Comparison of ENCODE assay signal across 15 cellular contexts in the genomic region with DNA sequence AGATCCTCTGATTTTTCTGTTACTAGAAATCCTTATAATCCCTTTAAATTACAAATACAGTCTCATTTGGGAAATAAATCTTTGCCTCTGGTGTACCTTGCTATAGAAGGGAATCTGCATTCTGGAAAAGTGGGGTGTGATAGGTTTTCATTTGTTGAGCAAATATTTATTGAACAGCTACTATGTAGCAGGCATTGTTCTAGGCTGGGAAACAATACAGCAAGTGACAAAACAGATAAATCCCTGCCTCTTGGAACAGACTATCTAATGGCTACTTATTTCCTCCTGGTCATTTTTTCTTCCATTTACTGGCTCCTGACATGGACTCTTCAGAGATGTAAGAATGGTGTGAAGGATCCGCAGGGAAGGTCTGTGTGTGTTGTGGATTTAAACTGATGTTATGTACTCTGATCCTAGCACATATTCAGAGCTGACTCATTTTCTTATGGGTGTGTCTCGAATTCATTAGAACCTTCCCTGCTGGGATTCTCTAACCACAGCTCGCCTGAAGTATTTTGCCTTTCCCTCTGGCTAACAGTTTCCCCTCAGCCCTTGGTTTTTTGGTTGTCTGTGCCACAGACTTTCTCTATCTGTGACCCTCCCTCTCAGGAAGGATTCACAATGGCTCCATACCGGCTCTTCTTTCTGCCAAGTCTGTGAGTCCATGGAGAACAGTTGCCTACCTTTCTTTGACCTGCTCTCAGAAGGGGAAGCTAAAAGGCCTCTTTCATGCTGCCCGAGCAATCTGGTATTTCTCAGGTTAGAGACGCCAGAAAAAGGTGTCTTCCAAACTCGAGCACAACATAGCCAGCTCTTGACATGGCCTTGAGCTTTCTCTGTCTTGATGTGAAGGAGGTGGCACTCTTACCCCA. TPM values are rescaled to one million over a fixed set of nuclear protein-coding genes. Genes with fewer than 3 reads are reported as not detected.
DNase-seq lines count a peak whose midpoint lies in the region; ATAC-seq and TF ChIP-seq lines count a peak whose summit lies in the region.
"Had no signal": no experiment of that assay in that cellular context is flagged by ENCODE, and none has a peak within 500 bp of the region (broad histone marks: within the 10 kb centered on the region; RNA-seq: fewer than 3 reads in every experiment).

No MANE protein-coding gene starts in this region.

- DNase-seq in GM23338 (ENCODE audit: low spot score): peak; percentile 23
- DNase-seq in NT2/D1 (ENCODE audit: low read depth, low spot score): peak; percentile 40
- peak; percentile 43 for DNase-seq in epithelial cell of proximal tubule (ENCODE audit: low read depth)
- DNase-seq in retinal pigment epithelial cell (ENCODE audit: low read depth): peak; percentile 19
- no peak for DNase-seq in activated CD4-positive, alpha-beta T cell treated with anti-CD3 and anti-CD28 coated beads for 1 hour
- no peak for DNase-seq in CD4-positive, alpha-beta T cell
- DNase-seq: activated CD4-positive, alpha-beta T cell treated with anti-CD3 and anti-CD28 coated beads, Interleukin-2, amount 50 U/mL, for 1 hour; adrenal gland; heart right ventricle; naive thymus-derived CD4-positive, alpha-beta T cell; NCI-H1417 treated with DMSO at 0.1 percent for 48 hours; RPMI8226; stimulated activated CD4-positive, alpha-beta T cell treated with anti-CD3 and anti-CD28 coated beads, Interleukin-4, amount 100 ng/mL, for 24 hours had no signal

- peak overlapping the region; percentile 22; the same call in 1 of the 2 replicates for H3K27ac Mint-ChIP-seq in GM23338
- no peak overlapping the region for H3K27ac Mint-ChIP-seq in CD4-positive, alpha-beta T cell
- H3K27ac Mint-ChIP-seq: naive thymus-derived CD4-positive, alpha-beta T cell had no signal

- no peaks in the 10 kb centered on the region for H3K9me2 ChIP-seq in GM23338 (ENCODE audit: insufficient read depth)

- no peaks in the 10 kb centered on the region for H3K9me3 Mint-ChIP-seq in GM23338
- H3K9me3 Mint-ChIP-seq in CD4-positive, alpha-beta T cell: no peaks in the 10 kb centered on the region

- no peak overlapping the region for H3K4me3 ChIP-seq in GM23338
- no peak overlapping the region for H3K4me3 ChIP-seq in NT2/D1 (ENCODE audit: insufficient read length, low read depth)
- no peak overlapping the region for H3K4me3 ChIP-seq in epithelial cell of proximal tubule (ENCODE audit: low read depth, low read length)
- H3K4me3 ChIP-seq in retinal pigment epithelial cell (ENCODE audit: low read length): no peak overlapping the region
- H3K4me3 ChIP-seq: adrenal gland, heart right ventricle, thoracic aorta had no signal

- peaks cover 13% of the 10 kb centered on the region for H3K4me1 ChIP-seq in GM23338 (ENCODE audit: insufficient read depth)
- no peaks in the 10 kb centered on the region for H3K4me1 ChIP-seq in NT2/D1 (ENCODE audit: insufficient read depth, insufficient read length)
- H3K4me1 ChIP-seq: adrenal gland, heart right ventricle had no signal

- POLR2A ChIA-PET in CD4-positive, alpha-beta T cell (lab: Charles Lee): no interaction called here

- H3K4me1 Mint-ChIP-seq in GM23338: peaks cover 10% of the 10 kb centered on the region
- H3K4me1 Mint-ChIP-seq in CD4-positive, alpha-beta T cell (ENCODE audit: low read depth): no peaks in the 10 kb centered on the region
- H3K4me1 Mint-ChIP-seq: naive thymus-derived CD4-positive, alpha-beta T cell had no signal

- ATAC-seq in GM23338 (no peak), GM18873 (IDR thresholded peaks at IDR 0.05; ENCODE audit: low FRiP score, unreplicated experiment) (no peak)
- ATAC-seq in CD4-positive, alpha-beta T cell (ENCODE audit: poor library complexity): no peak
- ATAC-seq: naive thymus-derived CD4-positive, alpha-beta T cell had no signal

- H4K20me1 ChIP-seq in GM23338 (replicated peaks; ENCODE audit: insufficient read depth): no peaks in the 10 kb centered on the region

- H3K27me3 ChIP-seq in GM23338 (ENCODE audit: insufficient read depth): no peaks in the 10 kb centered on the region
- H3K27me3 ChIP-seq in NT2/D1 (ENCODE audit: insufficient read depth, insufficient read length): no peaks in the 10 kb centered on the region
- no peaks in the 10 kb centered on the region for H3K27me3 ChIP-seq in CD4-positive, alpha-beta T cell (ENCODE audit: control insufficient read depth, insufficient read depth, low read length)
- H3K27me3 ChIP-seq: adrenal gland, heart right ventricle had no signal

- H3K27ac ChIP-seq in GM23338 (ENCODE audit: low read depth): 0 out of 2 replicates have a peak overlapping the region, but pooled peaks have one; percentile 30
- no peak overlapping the region for H3K27ac ChIP-seq in CD4-positive, alpha-beta T cell (ENCODE audit: low read depth, low read length)
- H3K27ac ChIP-seq: adrenal gland, heart right ventricle, thoracic aorta had no signal

- no peak overlapping the region for H3K4me2 ChIP-seq in GM23338

- no peak for TF ChIP-seq CTCF in GM23338 (conservative IDR thresholded peaks at IDR 0.05; ENCODE audit: low read depth in 2 of 2)
- TF ChIP-seq CTCF in epithelial cell of proximal tubule (conservative IDR thresholded peaks at IDR 0.05; ENCODE audit: low read depth, low read length): no peak
- TF ChIP-seq CTCF in retinal pigment epithelial cell (conservative IDR thresholded peaks at IDR 0.05; ENCODE audit: low read depth, low read length): no peak
- no peak for TF ChIP-seq CTCF in CD4-positive, alpha-beta T cell (IDR thresholded peaks at IDR 0.05)

- intact Hi-C loops in CD4-positive, alpha-beta T cell (cut with DNase I, micrococcal nuclease): no loop called here

- no peak overlapping the region for H2AFZ ChIP-seq in GM23338

- H3K9me3 ChIP-seq in NT2/D1 (ENCODE audit: insufficient read depth, low read length): no peaks in the 10 kb centered on the region
- H3K9me3 ChIP-seq in CD4-positive, alpha-beta T cell (ENCODE audit: control insufficient read depth, low read length): no peaks in the 10 kb centered on the region
- H3K9me3 ChIP-seq: adrenal gland, heart right ventricle, thoracic aorta had no signal

- no peak overlapping the region for H3K4me3 Mint-ChIP-seq in GM23338
- H3K4me3 Mint-ChIP-seq in CD4-positive, alpha-beta T cell: no peak overlapping the region
- H3K4me3 Mint-ChIP-seq: naive thymus-derived CD4-positive, alpha-beta T cell had no signal

- CTCF ChIA-PET in CD4-positive, alpha-beta T cell (lab: Charles Lee): no interaction called here

- H3F3A ChIP-seq in GM23338 (replicated peaks; ENCODE audit: low read depth): no peaks in the 10 kb centered on the region

- no peaks in the 10 kb centered on the region for H3K27me3 Mint-ChIP-seq in GM23338 (ENCODE audit: insufficient read depth, low read depth, poor library complexity)
- no peaks in the 10 kb centered on the region for H3K27me3 Mint-ChIP-seq in CD4-positive, alpha-beta T cell
- H3K27me3 Mint-ChIP-seq: naive thymus-derived CD4-positive, alpha-beta T cell had no signal

- H3K79me2 ChIP-seq in GM23338 (replicated peaks; ENCODE audit: insufficient read depth): no peaks in the 10 kb centered on the region

- H3K36me3 ChIP-seq in GM23338 (ENCODE audit: insufficient read depth) (no peaks in the 10 kb centered on the region), NT2/D1 (ENCODE audit: insufficient read depth, insufficient read length, low read length) (no peaks in the 10 kb centered on the region)
- H3K36me3 ChIP-seq: adrenal gland, heart right ventricle, thoracic aorta had no signal

- no peak overlapping the region for H3K9ac ChIP-seq in NT2/D1 (ENCODE audit: insufficient read length, low read depth)

- no peaks in the 10 kb centered on the region; the same call in 2 of the 3 replicates for H3K36me3 Mint-ChIP-seq in GM23338 (ENCODE audit: low read depth)
- no peaks in the 10 kb centered on the region for H3K36me3 Mint-ChIP-seq in CD4-positive, alpha-beta T cell (ENCODE audit: low read depth)

TF ChIP-seq in GM23338, 12 proteins besides CTCF, POLR2A, EP300 and RAD21 (continues in another document):
- TF ChIP-seq EZH2 (IDR thresholded peaks at IDR 0.05; ENCODE audit: low read depth, unreplicated experiment) (no peak), EZH2phosphoT487 (IDR thresholded peaks at IDR 0.05; ENCODE audit: unreplicated experiment) (no peak), NANOG (IDR thresholded peaks at IDR 0.05; ENCODE audit: borderline replicate concordance) (no peak), STAT1 (IDR thresholded peaks at IDR 0.05; ENCODE audit: unreplicated experiment) (no peak), ZNF114 (CRISPR knock-in tag; IDR thresholded peaks at IDR 0.05) (no peak), ZNF331 (CRISPR knock-in tag; IDR thresholded peaks at IDR 0.05; ENCODE audit: low read depth) (no peak)
- TF ChIP-seq, protein P1, sequence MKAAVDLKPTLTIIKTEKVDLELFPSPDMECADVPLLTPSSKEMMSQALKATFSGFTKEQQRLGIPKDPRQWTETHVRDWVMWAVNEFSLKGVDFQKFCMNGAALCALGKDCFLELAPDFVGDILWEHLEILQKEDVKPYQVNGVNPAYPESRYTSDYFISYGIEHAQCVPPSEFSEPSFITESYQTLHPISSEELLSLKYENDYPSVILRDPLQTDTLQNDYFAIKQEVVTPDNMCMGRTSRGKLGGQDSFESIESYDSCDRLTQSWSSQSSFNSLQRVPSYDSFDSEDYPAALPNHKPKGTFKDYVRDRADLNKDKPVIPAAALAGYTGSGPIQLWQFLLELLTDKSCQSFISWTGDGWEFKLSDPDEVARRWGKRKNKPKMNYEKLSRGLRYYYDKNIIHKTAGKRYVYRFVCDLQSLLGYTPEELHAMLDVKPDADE (IDR thresholded peaks at IDR 0.05): no peak

RNA-seq across cellular contexts. Expression of a gene that starts 53.7 kb away (rescaled TPM):
- 6.5 and 7.8 TPM in 2 replicates for total RNA-seq in GM23338 (2014; rRNA removed; shearing (Covaris generic))
- 0.57 and 0.83 TPM in 2 replicates for polyA plus RNA-seq in GM23338 (2016; fragmentation: Nextera tagmentation; extraction: Ambion mirVana)
- total RNA-seq in epithelial cell of proximal tubule: 2.1 and 3.6 TPM in 2 replicates
- 1 to 10 TPM; 1.8 to 2.1 TPM for total RNA-seq in CD4-positive, alpha-beta T cell
- polyA plus RNA-seq: naive thymus-derived CD4-positive, alpha-beta T cell had no signal

Comparison
In these comparisons a context has a peak if more than half of its experiments do, and no peak if none do; other contexts are left out.
1. DNase-seq: peak in GM23338 (single experiment), NT2/D1 (single experiment), epithelial cell of proximal tubule (single experiment) and retinal pigment epithelial cell (single experiment); none in activated CD4-positive, alpha-beta T cell treated with anti-CD3 and anti-CD28 coated beads for 1 hour (single experiment) and CD4-positive, alpha-beta T cell (0 of 10).